ENCODE assay signal across 28 cellular contexts in the genomic region with DNA sequence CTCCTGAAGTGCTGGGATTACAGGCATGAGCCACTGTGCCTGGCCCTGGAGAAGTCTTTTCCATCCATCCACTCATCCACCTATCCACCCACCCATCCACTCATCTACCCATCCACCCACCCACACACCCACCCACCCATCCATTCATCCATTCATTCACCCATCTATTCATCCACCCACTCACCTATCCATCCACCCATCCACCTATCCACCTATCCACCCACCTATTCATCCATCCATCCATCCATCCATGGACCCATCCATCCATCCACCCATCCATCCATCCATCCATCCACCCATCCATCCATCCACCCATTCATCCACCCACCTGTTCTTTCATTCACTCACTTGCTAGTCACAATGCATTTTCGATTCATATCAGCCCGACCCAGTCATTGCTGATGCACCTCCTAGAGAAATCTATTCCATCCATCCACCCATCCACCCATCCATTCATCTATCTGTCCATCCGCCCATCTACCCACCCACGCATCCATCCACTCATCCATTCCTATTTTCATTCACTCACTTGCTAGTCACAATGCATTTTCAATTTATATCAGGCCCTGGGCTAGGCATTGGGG. TPM values are rescaled to one million over a fixed set of nuclear protein-coding genes. Genes with fewer than 3 reads are reported as not detected.
DNase-seq lines count a peak whose midpoint lies in the region; ATAC-seq, FAIRE-seq and TF ChIP-seq lines count a peak whose summit lies in the region.
"Had no signal": no experiment of that assay in that cellular context is flagged by ENCODE, and none has a peak within 500 bp of the region (broad histone marks: within the 10 kb centered on the region; RNA-seq: fewer than 3 reads in every experiment).

No MANE protein-coding gene starts in this region.

- TF ChIP-seq EP300 in K562 (IDR thresholded peaks at IDR 0.05; ENCODE audit: low read length) = no peak

- dilution Hi-C loops in IMR-90 (cut with HindIII; ENCODE audit: low sequenced_read_pairs, unreplicated experiment) = no loop called here

- H3K23ac ChIP-seq in IMR-90 (ENCODE audit: low read depth, low read length) = no peak overlapping the region

- intact Hi-C loops in A673 (cut with micrococcal nuclease; ENCODE audit: unreplicated experiment) = no loop called here
- intact Hi-C loops in IMR-90 (cut with micrococcal nuclease) = no loop called here
- intact Hi-C loops in K562 (cut with micrococcal nuclease) = no loop called here

- TF ChIP-seq POLR2A in IMR-90 (IDR thresholded peaks at IDR 0.05; ENCODE audit: low read depth, low read length) (no peak), K562 (conservative IDR thresholded peaks at IDR 0.05) (no peak)

- H2AK5ac ChIP-seq in IMR-90 (ENCODE audit: low read depth, low read length) = no peak overlapping the region

- H2AFZ ChIP-seq in IMR-90 (replicated peaks; ENCODE audit: low read length, poor library complexity) (no peak overlapping the region), K562 (ENCODE audit: low read depth, low read length) (no peak overlapping the region)

- H3K27ac ChIP-seq in A673 (ENCODE audit: low read depth, low read length, poor library complexity, severe bottlenecking) = peak overlapping the region; percentile 61
- H3K27ac ChIP-seq in IMR-90 (ENCODE audit: insufficient read depth, low read length) = no peak overlapping the region
- H3K27ac ChIP-seq in K562 (ENCODE audit: extremely low read depth, low read depth, low read length) = no peak overlapping the region
- H3K27ac ChIP-seq: 22Rv1, A549, BLaER1 had no signal

- H4K20me1 ChIP-seq in IMR-90 (ENCODE audit: insufficient read depth, low read length) (no peaks in the 10 kb centered on the region), K562 (replicated peaks; ENCODE audit: control insufficient read depth, insufficient read depth, low read length) (no peaks in the 10 kb centered on the region)
- H4K20me1 ChIP-seq: BLaER1 had no signal

- ATAC-seq in IMR-90 (ENCODE audit: low read depth) (no peak), K562 (no peak), GM18858 (IDR thresholded peaks at IDR 0.05; ENCODE audit: unreplicated experiment) (no peak)
- ATAC-seq: A549, GM12878 had no signal

- no peak overlapping the region for H4K8ac ChIP-seq in IMR-90 (ENCODE audit: low read depth in 2 of 2, low read length in 2 of 2)

- TF ChIP-seq RAD21 in IMR-90 (IDR thresholded peaks at IDR 0.05; ENCODE audit: low read length) (no peak), K562 (CRISPR knock-in tag; conservative IDR thresholded peaks at IDR 0.05 in 1 of 2, IDR thresholded peaks at IDR 0.05 in 1 of 2) (no peak)

- H3K4me3 ChIP-seq in A673 (ENCODE audit: low read depth, low read length, poor library complexity, severe bottlenecking) (no peak overlapping the region), IMR-90 (ENCODE audit: insufficient read depth, low read depth, low read length) (no peak overlapping the region), K562 (no peak overlapping the region)
- H3K4me3 ChIP-seq: A549, BLaER1, GM12878 had no signal

- no peak for DNase-seq in A673 (ENCODE audit: low spot score)
- DNase-seq in IMR-90 = no peak
- DNase-seq in K562 (ENCODE audit: extremely low read depth in 1 of 4, low spot score in 3 of 4) = no peak
- no peak for DNase-seq in urothelium cell line (ENCODE audit: low spot score)
- DNase-seq in putamen (ENCODE audit: low spot score) = no peak
- no peak for DNase-seq in NK-92 treated with Interleukin-12 subunit alpha and Interleukin-12 subunit beta, amount 100 ng/mL, for 24 hours (lab: John Stamatoyannopoulos, UW)
- DNase-seq: ACHN; BE2C; C1 segment of cervical spinal cord; CD4-positive, alpha-beta memory T cell; CD4-positive, CD25-positive, alpha-beta regulatory T cell; CD8-positive, alpha-beta memory T cell; COR-L47; DMS 273 treated with DMSO at 0.1 percent for 48 hours; DMS153; DMS53; DMS79; DND-41; EL; GDM1 had no signal

- FAIRE-seq in K562 (lab: Jason Lieb, UNC) (no peak), urothelium cell line (lab: Jason Lieb, UNC) (peak; percentile 75)
- FAIRE-seq: A549, GM12878, GM12892, GM18507, GM19239 had no signal

- 80 to 86% methylated on average over 1 to 2 of the region's 4 CpGs for WGBS in IMR-90 (ENCODE audit: extremely low coverage in 2 of 2, insufficient read length in 1 of 2), 2 experiments
- 55% methylated on average over 4 of the region's 4 CpGs for WGBS in K562 (ENCODE audit: insufficient coverage, low coverage, missing lambda C conversion rate)

- H3K27me3 ChIP-seq in A673 (replicated peaks; ENCODE audit: insufficient read depth, low read depth, low read length, poor library complexity) = no peaks in the 10 kb centered on the region
- H3K27me3 ChIP-seq in IMR-90 (ENCODE audit: control insufficient read depth, insufficient read depth, low read length) = no peaks in the 10 kb centered on the region
- no peaks in the 10 kb centered on the region for H3K27me3 ChIP-seq in K562 (ENCODE audit: control insufficient read depth in 2 of 2, insufficient read depth in 2 of 2, low read length in 2 of 2)
- H3K27me3 ChIP-seq: BE2C, BLaER1 had no signal

- H3K4ac ChIP-seq in IMR-90 (ENCODE audit: low read depth, low read length) = no peak overlapping the region

- H3K36me3 ChIP-seq in A673 (ENCODE audit: insufficient read depth, low read length, poor library complexity, severe bottlenecking) (peaks cover 7% of the 10 kb centered on the region), IMR-90 (ENCODE audit: control insufficient read depth, insufficient read depth, low read length) (no peaks in the 10 kb centered on the region; the same call in 1 of the 2 replicates), K562 (ENCODE audit: control insufficient read depth, insufficient read depth, low read length) (no peaks in the 10 kb centered on the region)
- H3K36me3 ChIP-seq: BE2C, BLaER1 had no signal

- no peak overlapping the region for H3K14ac ChIP-seq in IMR-90 (replicated peaks; ENCODE audit: low read depth, low read length)

- CTCF ChIA-PET in A673 (lab: Charles Lee) (no interaction called here), IMR-90 (lab: Yijun Ruan, JAX) (no interaction called here), K562 (lab: Yijun Ruan, JAX; ENCODE audit: low intra/inter-chr PET ratio) (no interaction called here)

- H2AK9ac ChIP-seq in IMR-90 (replicated peaks; ENCODE audit: low read depth, low read length, poor library complexity) = peak overlapping the region; percentile 15

- in situ Hi-C loops in IMR-90 (cut with MboI; ENCODE audit: low sequenced_read_pairs) (no loop called here), K562 (cut with MboI) (no loop called here)

- no peaks in the 10 kb centered on the region for H3K79me2 ChIP-seq in K562 (ENCODE audit: control insufficient read depth, insufficient read depth, low read length)

- H3K4me1 ChIP-seq in A673 (ENCODE audit: insufficient read depth, low read length, poor library complexity, severe bottlenecking) (peaks cover 20% of the 10 kb centered on the region), IMR-90 (ENCODE audit: control insufficient read depth, insufficient read depth, low read length) (no peaks in the 10 kb centered on the region), K562 (replicated peaks in 1 of 2; ENCODE audit: control insufficient read depth in 2 of 2, insufficient read depth in 2 of 2, low read length in 2 of 2) (peaks cover 0 to 20% of the 10 kb centered on the region in 2 experiments; a peak in 4 of 5 replicates)

- no peak overlapping the region for H3K9ac ChIP-seq in IMR-90 (ENCODE audit: low read depth, low read length)
- no peak overlapping the region for H3K9ac ChIP-seq in K562 (ENCODE audit: insufficient read depth in 1 of 2, low read depth in 2 of 2, low read length in 2 of 2)
- H3K9ac ChIP-seq: BLaER1 had no signal

- H3K79me1 ChIP-seq in IMR-90 (ENCODE audit: low read depth in 1 of 2, low read length in 2 of 2) = no peaks in the 10 kb centered on the region

- H3K4me2 ChIP-seq in IMR-90 (ENCODE audit: low read depth, low read length) (no peak overlapping the region), K562 (ENCODE audit: insufficient read depth, low read length) (no peak overlapping the region)
- H3K4me2 ChIP-seq: A549, BLaER1 had no signal

- no peak overlapping the region for H2BK15ac ChIP-seq in IMR-90 (ENCODE audit: low read depth, low read length)

- no peak overlapping the region for H3K18ac ChIP-seq in IMR-90 (ENCODE audit: low read depth, low read length)

- H3K9me1 ChIP-seq in IMR-90 (ENCODE audit: insufficient read depth, low read length) (no peaks in the 10 kb centered on the region), K562 (ENCODE audit: control insufficient read depth, insufficient read depth, low read length) (no peaks in the 10 kb centered on the region)

- no peak overlapping the region for H2BK120ac ChIP-seq in IMR-90 (ENCODE audit: low read depth, low read length)

- TF ChIP-seq CTCF in A673 (conservative IDR thresholded peaks at IDR 0.05; ENCODE audit: low read depth, low read length) (no peak), IMR-90 (conservative IDR thresholded peaks at IDR 0.05; ENCODE audit: low read depth, low read length) (no peak), K562 (IDR thresholded peaks at IDR 0.05 in 2 of 3, conservative IDR thresholded peaks at IDR 0.05 in 1 of 3; ENCODE audit: insufficient read depth in 2 of 3, low read depth in 1 of 3, low read length in 3 of 3) (no peak)

- no peak overlapping the region for H4K91ac ChIP-seq in IMR-90 (ENCODE audit: insufficient read depth, low read depth, low read length)

- H3K9me3 ChIP-seq in A673 (ENCODE audit: low read depth, low read length, poor library complexity, severe bottlenecking) (no peaks in the 10 kb centered on the region), IMR-90 (ENCODE audit: control insufficient read depth, insufficient read depth, low read length) (no peaks in the 10 kb centered on the region), K562 (replicated peaks; ENCODE audit: control insufficient read depth, insufficient read depth, low read depth, low read length) (no peaks in the 10 kb centered on the region)
- H3K9me3 ChIP-seq: A549, BE2C, BLaER1 had no signal

- H2BK5ac ChIP-seq in IMR-90 (ENCODE audit: low read depth, low read length, poor library complexity, severe bottlenecking) = no peak overlapping the region

- H3K56ac ChIP-seq in IMR-90 (ENCODE audit: extremely low read depth, insufficient read depth, low read length) = no peak overlapping the region

- no TSS peak for BruUV-seq in A673 (replicated peaks; lab: Mats Ljungman, UMichigan)
- no TSS peak for BruUV-seq in IMR-90 (replicated peaks; lab: Mats Ljungman, UMichigan)
- BruUV-seq in K562 (replicated peaks; lab: Mats Ljungman, UMichigan) = no TSS peak

- H2BK20ac ChIP-seq in IMR-90 (ENCODE audit: low read depth, low read length) = no peak overlapping the region

- no peak overlapping the region for H4K5ac ChIP-seq in IMR-90 (ENCODE audit: low read depth, low read length)

- POLR2A ChIA-PET in A673 (lab: Charles Lee; ENCODE audit: low non-redundant PET) (no interaction called here), IMR-90 (lab: Charles Lee; ENCODE audit: unreplicated experiment) (no interaction called here), K562 (lab: Yijun Ruan, JAX) (no interaction called here)

RNA-seq across cellular contexts. Expression of a gene that starts 17.7 kb away (rescaled TPM):
- total RNA-seq in A673 (2021) = 104 and 110 TPM in 2 replicates
- total RNA-seq in IMR-90 (2012; rRNA removed) = 25.6 and 27.8 TPM in 2 replicates
- polyA plus RNA-seq in IMR-90 (2012; rRNA removed) = 50.0 and 57.3 TPM in 2 replicates
- 42.6 and 49.1 TPM in 2 replicates for polyA plus RNA-seq in IMR-90 (2012; cell fraction: cytosol; rRNA removed)
- polyA plus RNA-seq in IMR-90 (2012; cell fraction: nucleus; rRNA removed; ENCODE audit: low replicate concordance) = 32.0 and 72.8 TPM in 2 replicates
- 38.9 and 115 TPM in 2 replicates for total RNA-seq in K562 (2011; cell fraction: chromatin; rRNA removed; ENCODE audit: low replicate concordance)
- total RNA-seq in K562 (2011; cell fraction: nucleolus; rRNA removed) = 125 TPM in 2 replicates
- total RNA-seq in K562 (2011; cell fraction: nucleoplasm; rRNA removed) = 65.3 and 80.1 TPM in 2 replicates
- 31.0 and 42.6 TPM in 2 replicates for total RNA-seq in K562 (2014; rRNA removed)
- total RNA-seq in K562 (2014; rRNA removed; fragmentation: Illumina TruSeq; extraction: Trizol) = 5.2 and 7.1 TPM in 2 replicates
- total RNA-seq in K562 (2015; rRNA removed; fragmentation: Illumina TruSeq; extraction: Trizol) = 18.2 and 19.5 TPM in 2 replicates
- total RNA-seq in K562 (2021) = 37.2 and 38.8 TPM in 2 replicates
- polyA plus RNA-seq in K562 (2011; rRNA removed) = 16.7 and 26.9 TPM in 2 replicates
- polyA plus RNA-seq in K562 (2011; cell fraction: cytosol; rRNA removed) = 23.3 and 36.3 TPM in 2 replicates
- 62.6 and 82.3 TPM in 2 replicates for polyA plus RNA-seq in K562 (2011; cell fraction: nucleus; rRNA removed)
- polyA plus RNA-seq in K562 (2012) = 27.0 and 67.0 TPM in 2 replicates
- 13.8 and 22.6 TPM in 2 replicates for polyA plus RNA-seq in K562 (2014; fragmentation: Illumina TruSeq; extraction: Trizol)
- under 1 TPM; 0.11 to 0.21 TPM for polyA plus RNA-seq in K562 (2014; fragmentation: Nextera tagmentation; extraction: Ambion mirVana)
- polyA plus RNA-seq in K562 (2014; rRNA removed) = 27.8 and 31.5 TPM in 2 replicates
- 9.1 and 19.4 TPM in 2 replicates for polyA minus RNA-seq in K562 (2011; rRNA and poly(A)+ RNA removed)
- polyA minus RNA-seq in K562 (2011; cell fraction: cytosol; rRNA and poly(A)+ RNA removed) = 28.2 and 36.8 TPM in 2 replicates
- polyA minus RNA-seq in K562 (2011; cell fraction: nucleus; rRNA and poly(A)+ RNA removed) = 28.8 and 33.5 TPM in 2 replicates

RNA-seq across cellular contexts. Expression of a gene that starts 20.5 kb away (rescaled TPM):
- total RNA-seq in A673 (2021) = 51.7 and 59.1 TPM in 2 replicates
- total RNA-seq in IMR-90 (2012; rRNA removed) = 6.1 and 6.9 TPM in 2 replicates
- 12.1 and 14.2 TPM in 2 replicates for polyA plus RNA-seq in IMR-90 (2012; rRNA removed)
- polyA plus RNA-seq in IMR-90 (2012; cell fraction: cytosol; rRNA removed) = 14.7 and 19.4 TPM in 2 replicates
- polyA plus RNA-seq in IMR-90 (2012; cell fraction: nucleus; rRNA removed; ENCODE audit: low replicate concordance) = 7.3 and 9.3 TPM in 2 replicates
- 3.5 and 3.8 TPM in 2 replicates for total RNA-seq in K562 (2011; cell fraction: chromatin; rRNA removed; ENCODE audit: low replicate concordance)
- 4.2 and 5.8 TPM in 2 replicates for total RNA-seq in K562 (2011; cell fraction: nucleolus; rRNA removed)
- total RNA-seq in K562 (2011; cell fraction: nucleoplasm; rRNA removed) = 4.4 and 4.5 TPM in 2 replicates
- total RNA-seq in K562 (2014; rRNA removed) = 5.2 and 7.5 TPM in 2 replicates
- 4.2 and 4.7 TPM in 2 replicates for total RNA-seq in K562 (2014; rRNA removed; fragmentation: Illumina TruSeq; extraction: Trizol)
- total RNA-seq in K562 (2015; rRNA removed; fragmentation: Illumina TruSeq; extraction: Trizol) = 4.7 and 5.6 TPM in 2 replicates
- total RNA-seq in K562 (2021) = 5.9 and 6.1 TPM in 2 replicates
- polyA plus RNA-seq in K562 (2011; rRNA removed) = 6.9 and 8.9 TPM in 2 replicates
- polyA plus RNA-seq in K562 (2011; cell fraction: cytosol; rRNA removed) = 10.5 and 12.7 TPM in 2 replicates
- polyA plus RNA-seq in K562 (2011; cell fraction: nucleus; rRNA removed) = 8.2 and 8.3 TPM in 2 replicates
- polyA plus RNA-seq in K562 (2012) = 6.6 and 12.2 TPM in 2 replicates
- polyA plus RNA-seq in K562 (2014; fragmentation: Illumina TruSeq; extraction: Trizol) = 9.4 and 11.3 TPM in 2 replicates
- polyA plus RNA-seq in K562 (2014; fragmentation: Nextera tagmentation; extraction: Ambion mirVana) = under 1 TPM; 0.20 to 0.70 TPM
- polyA plus RNA-seq in K562 (2014; rRNA removed) = 7.8 and 8.3 TPM in 2 replicates
- polyA minus RNA-seq in K562 (2011; rRNA and poly(A)+ RNA removed) = 3.1 and 3.3 TPM in 2 replicates
- polyA minus RNA-seq in K562 (2011; cell fraction: cytosol; rRNA and poly(A)+ RNA removed) = 1.7 and 1.8 TPM in 2 replicates
- 1.8 and 2.8 TPM in 2 replicates for polyA minus RNA-seq in K562 (2011; cell fraction: nucleus; rRNA and poly(A)+ RNA removed)
